ENCODE assay signal across 29 cellular contexts in genomic region chr2:12679550-12680072, GRCh38.
"Had no signal": no experiment of that assay in that cellular context is flagged by ENCODE, and none has a peak within 500 bp of the region (broad histone marks: within the 10 kb centered on the region; RNA-seq: fewer than 3 reads in every experiment).

No MANE protein-coding gene starts in this region.

- DNase-seq: activated B cell treated with CpG ODN at 0.5 μM for 24 hours; activated CD4-positive, alpha-beta T cell treated with anti-CD3 and anti-CD28 coated beads for 48 hours; activated CD4-positive, alpha-beta T cell treated with anti-CD3 and anti-CD28 coated beads, Interleukin-2, amount 50 U/mL, for 1 hour; activated CD4-positive, alpha-beta T cell treated with anti-CD3 and anti-CD28 coated beads, Interleukin-2, amount 50 U/mL, for 48 hours; activated CD8-positive, alpha-beta memory T cell treated with anti-CD3 and anti-CD28 coated beads for 24 hours; activated CD8-positive, alpha-beta T cell treated with anti-CD3 and anti-CD28 coated beads for 36 hours; activated effector memory CD4-positive, alpha-beta T cell treated with Interleukin-2 at 50 U/mL for 16 hours; activated gamma-delta T cell treated with Interleukin-2 at 50 U/mL for 16 hours; activated naive CD4-positive, alpha-beta T cell treated with anti-CD3 and anti-CD28 coated beads, Interleukin-2, amount 50 U/mL, for 16 hours; activated naive CD4-positive, alpha-beta T cell treated with Interleukin-2 at 50 U/mL for 16 hours; activated T-cell treated with anti-CD3 and anti-CD28 coated beads, Interleukin-2, amount 50 U/mL, for 4 hours; amniotic stem cell; anterior cingulate cortex; brain microvascular endothelial cell; caudate nucleus; cortex of kidney; dermis blood vessel endothelial cell; effector CD4-positive, alpha-beta T cell; effector memory CD8-positive, alpha-beta T cell; foreskin keratinocyte; gastrocnemius medialis; glutamatergic neuron; heart left ventricle; T-helper 17 cell; T1000; WERI-Rb-1 had no signal

- H3K9me3 ChIP-seq: gastrocnemius medialis, heart left ventricle had no signal

- H3K4me3 ChIP-seq: gastrocnemius medialis, heart left ventricle had no signal

- H3K27me3 ChIP-seq: brain microvascular endothelial cell, gastrocnemius medialis, heart left ventricle had no signal

- H3K27ac ChIP-seq: brain microvascular endothelial cell, foreskin keratinocyte, gastrocnemius medialis, heart left ventricle, WERI-Rb-1 had no signal

- H3K36me3 ChIP-seq: brain microvascular endothelial cell, gastrocnemius medialis, heart left ventricle, WERI-Rb-1 had no signal

- ATAC-seq: activated CD4-positive, CD25-positive, alpha-beta regulatory T cell treated with anti-CD3 and anti-CD28 coated beads, Interleukin-2, amount 50 U/mL, for 24 hours; activated CD8-positive, alpha-beta T cell treated with anti-CD3 and anti-CD28 coated beads for 36 hours; activated T-cell treated with anti-CD3 and anti-CD28 coated beads, Interleukin-2, amount 50 U/mL, for 4 hours; activated T-helper 17 cell treated with anti-CD3 and anti-CD28 coated beads, Interleukin-2, amount 50 U/mL, for 72 hours; effector memory CD8-positive, alpha-beta T cell; esophagus mucosa; foreskin keratinocyte; gastrocnemius medialis; T-helper 17 cell had no signal
